ENCODE assay signal across 8 cellular contexts in genomic region chr13:21296991-21297390, GRCh38.
DNase-seq lines count a peak whose midpoint lies in the region; ATAC-seq and TF ChIP-seq lines count a peak whose summit lies in the region.
"Not testable (repeated sequence)": the region's sequence is repeated elsewhere in the genome, so short reads cannot be mapped to it uniquely, and the experiment has no call there.

No MANE protein-coding gene starts in this region.

- intact Hi-C loops in head of caudate nucleus (cut with DNase I) = loop anchor here (5.0 kb wide), 1 partner anchor 180 kb away; no protein-coding TSS in a partner anchor

- H3K4me1 Mint-ChIP-seq in activated naive CD8-positive, alpha-beta T cell treated with anti-CD3 and anti-CD28 coated beads, Interleukin-2, amount 50 U/mL, for 24 hours = peaks cover 20% of the 10 kb centered on the region
- peaks cover 19% of the 10 kb centered on the region for H3K4me1 Mint-ChIP-seq in neural crest cell

- not testable (repeated sequence) for H3K9me3 Mint-ChIP-seq in activated naive CD8-positive, alpha-beta T cell treated with anti-CD3 and anti-CD28 coated beads, Interleukin-2, amount 50 U/mL, for 24 hours; neural crest cell

- peak overlapping the region; percentile 91 for H3K4me3 Mint-ChIP-seq in activated naive CD8-positive, alpha-beta T cell treated with anti-CD3 and anti-CD28 coated beads, Interleukin-2, amount 50 U/mL, for 24 hours
- peak overlapping the region; percentile 95 for H3K4me3 Mint-ChIP-seq in neural crest cell

- peak; percentile 59 for ATAC-seq in SK-N-SH treated with all-trans-retinoic acid at 6 μM for 48 hours
- ATAC-seq in activated naive CD8-positive, alpha-beta T cell treated with anti-CD3 and anti-CD28 coated beads, Interleukin-2, amount 50 U/mL, for 24 hours = not testable (repeated sequence)

- H3K27me3 Mint-ChIP-seq in activated naive CD8-positive, alpha-beta T cell treated with anti-CD3 and anti-CD28 coated beads, Interleukin-2, amount 50 U/mL, for 24 hours; neural crest cell (ENCODE audit: low read depth): not testable (repeated sequence)

- H3K27ac ChIP-seq in substantia nigra (ENCODE audit: low read depth, low read length, poor library complexity, severe bottlenecking) = peak overlapping the region; percentile 92

- H3K27ac Mint-ChIP-seq in activated naive CD8-positive, alpha-beta T cell treated with anti-CD3 and anti-CD28 coated beads, Interleukin-2, amount 50 U/mL, for 24 hours = peak overlapping the region; percentile 66
- peak overlapping the region; percentile 7 for H3K27ac Mint-ChIP-seq in neural crest cell (ENCODE audit: unreplicated experiment)

- not testable (repeated sequence) for H3K36me3 Mint-ChIP-seq in activated naive CD8-positive, alpha-beta T cell treated with anti-CD3 and anti-CD28 coated beads, Interleukin-2, amount 50 U/mL, for 24 hours (ENCODE audit: low read depth); neural crest cell (ENCODE audit: low read depth)

- peak; percentile 56 for TF ChIP-seq CTCF in neural crest cell (conservative IDR thresholded peaks at IDR 0.05)

- peak; percentile 69 for DNase-seq in DMS53 treated with DMSO at 0.1 percent for 48 hours (lab: John Stamatoyannopoulos, UW; ENCODE audit: unreplicated experiment)
- DNase-seq in HCEC 1CT = peak; percentile 31
- peak; percentile 19 for DNase-seq in NCI-H1105 (lab: John Stamatoyannopoulos, UW)
- peak; percentile 34 for DNase-seq in activated naive CD8-positive, alpha-beta T cell treated with anti-CD3 and anti-CD28 coated beads, Interleukin-2, amount 50 U/mL, for 24 hours
- DNase-seq in head of caudate nucleus = peak; percentile 38 to 87 (median 70)
- DNase-seq in neural crest cell (ENCODE audit: low read depth, low spot score) = peak; percentile 33
- DNase-seq in substantia nigra (lab: John Stamatoyannopoulos, UW) = peak in 36 of 49 donors; percentile 7 to 66 (median 40)

Comparison
In these comparisons a context has a peak if more than half of its experiments do, and no peak if none do; other contexts are left out.
1. DNase-seq: peak in every context shown above with its lines; median percentile 70 in head of caudate nucleus; 69 in DMS53 treated with DMSO at 0.1 percent for 48 hours; 40 in substantia nigra; 34 in activated naive CD8-positive, alpha-beta T cell treated with anti-CD3 and anti-CD28 coated beads, Interleukin-2, amount 50 U/mL, for 24 hours; 33 in neural crest cell; 31 in HCEC 1CT; 19 in NCI-H1105.